ENCODE assay signal across 1 cellular context in genomic region chr18:26711806-26712205, GRCh38.
TF ChIP-seq lines count a peak whose summit lies in the region.

No MANE protein-coding gene starts in this region.

TF ChIP-seq in IMR-90, 13 proteins besides CTCF, POLR2A, EP300 and RAD21:
- peak; percentile 31; the same call in 1 of the 2 replicates for TF ChIP-seq CEBPB (IDR thresholded peaks at IDR 0.05; ENCODE audit: low read depth, low read length)
- TF ChIP-seq BHLHE40 (IDR thresholded peaks at IDR 0.05; ENCODE audit: low read depth, low read length): no peak
